ENCODE assay signal across 19 cellular contexts in the genomic region with DNA sequence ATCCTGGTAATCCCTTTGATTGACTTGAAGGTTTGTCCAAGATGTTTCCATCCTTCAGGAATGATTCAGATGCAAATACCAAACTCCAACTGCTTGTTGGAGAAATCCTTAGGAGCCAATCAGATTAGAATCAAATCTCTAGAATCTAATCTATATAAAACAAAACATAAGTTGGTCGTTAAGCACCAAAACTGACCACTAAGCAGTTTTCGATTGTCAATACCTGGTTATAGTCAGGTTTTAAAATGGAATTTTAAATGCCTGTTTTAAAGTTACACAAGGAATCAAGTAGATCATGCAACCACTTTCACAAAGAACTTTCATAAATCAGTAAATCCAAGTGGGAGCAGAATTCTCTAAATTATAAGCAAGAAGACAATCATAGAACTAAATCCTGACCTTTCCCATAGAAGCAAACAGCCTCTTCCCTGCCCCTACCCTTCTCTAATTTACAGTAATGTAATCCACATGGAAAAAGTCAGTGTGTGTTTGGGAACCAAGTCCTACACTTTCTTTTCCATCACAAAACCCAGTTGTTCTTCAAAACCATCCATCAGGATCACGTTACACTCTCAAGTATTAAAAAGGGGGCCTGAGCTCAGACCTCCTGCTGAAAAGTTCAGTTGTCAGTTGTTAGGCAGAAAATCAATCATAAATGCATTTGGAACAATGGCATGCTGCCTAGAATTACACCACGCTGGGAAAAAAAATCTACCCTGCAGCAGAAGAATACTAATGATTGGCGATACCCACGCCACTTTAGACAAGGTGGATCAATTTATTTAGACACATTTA.
DNase-seq lines count a peak whose midpoint lies in the region; ATAC-seq and TF ChIP-seq lines count a peak whose summit lies in the region.
"Had no signal": no experiment of that assay in that cellular context is flagged by ENCODE, and none has a peak within 500 bp of the region (broad histone marks: within the 10 kb centered on the region; RNA-seq: fewer than 3 reads in every experiment).

No MANE protein-coding gene starts in this region.

- H3K27ac Mint-ChIP-seq in activated naive CD8-positive, alpha-beta T cell treated with anti-CD3 and anti-CD28 coated beads for 36 hours = no peak overlapping the region
- H3K27ac Mint-ChIP-seq: activated CD8-positive, alpha-beta T cell treated with anti-CD3 and anti-CD28 coated beads, Interleukin-2, amount 10 ng/mL, durations not matched to agents 7 days and 5 days; activated naive CD4-positive, alpha-beta T cell treated with anti-CD3 and anti-CD28 coated beads for 36 hours; activated T-cell treated with anti-CD3 and anti-CD28 coated beads, Interleukin-2, amount 50 U/mL, for 24 hours; CD4-positive, alpha-beta memory T cell; T-helper 1 cell treated with Interleukin-12 subunit alpha and Interleukin-12 subunit beta and Interleukin-4 antibody, amounts not matched to agents 30 μg/mL and 1 μg/mL, for 36 hours had no signal

- no peak overlapping the region for H3K4me3 Mint-ChIP-seq in activated naive CD8-positive, alpha-beta T cell treated with anti-CD3 and anti-CD28 coated beads for 36 hours
- H3K4me3 Mint-ChIP-seq: activated CD8-positive, alpha-beta T cell treated with anti-CD3 and anti-CD28 coated beads, Interleukin-2, amount 10 ng/mL, durations not matched to agents 7 days and 5 days; activated naive CD4-positive, alpha-beta T cell treated with anti-CD3 and anti-CD28 coated beads for 36 hours; activated T-cell treated with anti-CD3 and anti-CD28 coated beads, Interleukin-2, amount 50 U/mL, for 24 hours; CD4-positive, alpha-beta memory T cell; T-helper 1 cell treated with Interleukin-12 subunit alpha and Interleukin-12 subunit beta and Interleukin-4 antibody, amounts not matched to agents 30 μg/mL and 1 μg/mL, for 36 hours had no signal

- peaks cover 10% of the 10 kb centered on the region for H3K9me3 Mint-ChIP-seq in activated naive CD8-positive, alpha-beta T cell treated with anti-CD3 and anti-CD28 coated beads for 36 hours

- H3K36me3 Mint-ChIP-seq in activated naive CD8-positive, alpha-beta T cell treated with anti-CD3 and anti-CD28 coated beads for 36 hours = no peaks in the 10 kb centered on the region
- H3K36me3 Mint-ChIP-seq: CD4-positive, alpha-beta memory T cell had no signal

- H3K4me1 Mint-ChIP-seq in activated naive CD8-positive, alpha-beta T cell treated with anti-CD3 and anti-CD28 coated beads for 36 hours = no peaks in the 10 kb centered on the region
- H3K4me1 Mint-ChIP-seq: CD4-positive, alpha-beta memory T cell had no signal

- H3K4me1 ChIP-seq in iPS-20b (ENCODE audit: insufficient read depth, low read length) = peaks cover 13% of the 10 kb centered on the region
- H3K4me1 ChIP-seq: vagina had no signal

- no peak overlapping the region for H3K27ac ChIP-seq in iPS-20b (ENCODE audit: low read length)
- H3K27ac ChIP-seq: vagina had no signal

- H3K9me3 ChIP-seq in iPS-20b (ENCODE audit: insufficient read depth, low read depth, low read length) = no peaks in the 10 kb centered on the region
- H3K9me3 ChIP-seq: vagina had no signal

- no peaks in the 10 kb centered on the region for H3K36me3 ChIP-seq in iPS-20b (ENCODE audit: insufficient read depth, low read depth, low read length)
- H3K36me3 ChIP-seq: vagina had no signal

- ATAC-seq in SK-N-SH treated with all-trans-retinoic acid at 6 μM for 48 hours (no peak), HG03039 (IDR thresholded peaks at IDR 0.05; ENCODE audit: unreplicated experiment) (no peak)
- ATAC-seq: activated CD8-positive, alpha-beta T cell treated with anti-CD3 and anti-CD28 coated beads, Interleukin-2, amount 10 ng/mL, durations not matched to agents 7 days and 5 days had no signal

- H3K4me3 ChIP-seq in iPS-20b (ENCODE audit: low read length) = peak overlapping the region; percentile 37
- H3K4me3 ChIP-seq: vagina had no signal

- DNase-seq in COR-L47 (lab: John Stamatoyannopoulos, UW) = peak; percentile 61
- peak; percentile 1 for DNase-seq in NCI-H1105 (lab: John Stamatoyannopoulos, UW)
- peak; percentile 75 for DNase-seq in NCI-H748 (lab: John Stamatoyannopoulos, UW; ENCODE audit: unreplicated experiment)
- no peak for DNase-seq in AML-193 (lab: John Stamatoyannopoulos, UW)
- DNase-seq in activated naive CD8-positive, alpha-beta T cell treated with anti-CD3 and anti-CD28 coated beads for 36 hours = no peak
- DNase-seq: activated CD8-positive, alpha-beta T cell treated with anti-CD3 and anti-CD28 coated beads, Interleukin-2, amount 10 ng/mL, durations not matched to agents 7 days and 5 days; activated naive CD4-positive, alpha-beta T cell treated with anti-CD3 and anti-CD28 coated beads for 36 hours; activated T-cell treated with anti-CD3 and anti-CD28 coated beads, Interleukin-2, amount 50 U/mL, for 24 hours; aorta; CD4-positive, alpha-beta memory T cell; DMS53; NCI-H1436 treated with DMSO at 0.1 percent for 48 hours; occipital lobe; stimulated activated CD4-positive, alpha-beta T cell treated with anti-CD3 and anti-CD28 coated beads, Interleukin-15, amount 100 ng/mL, for 24 hours had no signal

- no peak overlapping the region for H3K9ac ChIP-seq in iPS-20b (ENCODE audit: low read depth, low read length)

- no peaks in the 10 kb centered on the region for H3K27me3 Mint-ChIP-seq in activated naive CD8-positive, alpha-beta T cell treated with anti-CD3 and anti-CD28 coated beads for 36 hours
- H3K27me3 Mint-ChIP-seq: activated T-cell treated with anti-CD3 and anti-CD28 coated beads, Interleukin-2, amount 50 U/mL, for 24 hours; CD4-positive, alpha-beta memory T cell had no signal

- no peaks in the 10 kb centered on the region for H3K27me3 ChIP-seq in iPS-20b (ENCODE audit: insufficient read depth, low read length)
- H3K27me3 ChIP-seq: vagina had no signal

TF ChIP-seq in SK-N-SH treated with all-trans-retinoic acid at 6 μM for 48 hours, 23 proteins besides CTCF, POLR2A, EP300 and RAD21 (continues in another document):
- no peak for TF ChIP-seq PATZ1 (CRISPR knock-in tag; IDR thresholded peaks at IDR 0.05; ENCODE audit: borderline replicate concordance)
- no peak for TF ChIP-seq ZFP3 (CRISPR knock-in tag; IDR thresholded peaks at IDR 0.05)
- TF ChIP-seq TCF4 (CRISPR knock-in tag; IDR thresholded peaks at IDR 0.05; ENCODE audit: borderline replicate concordance) = no peak
- no peak for TF ChIP-seq GLIS3 (CRISPR knock-in tag; IDR thresholded peaks at IDR 0.05)
- no peak for TF ChIP-seq ISL1 (CRISPR knock-in tag; IDR thresholded peaks at IDR 0.05)
- TF ChIP-seq ZNF70 (CRISPR knock-in tag; IDR thresholded peaks at IDR 0.05) = no peak
- TF ChIP-seq ARNTL (CRISPR knock-in tag; IDR thresholded peaks at IDR 0.05; ENCODE audit: borderline replicate concordance, low read depth) = no peak
- no peak for TF ChIP-seq TOX (CRISPR knock-in tag; IDR thresholded peaks at IDR 0.05; ENCODE audit: borderline replicate concordance)
- no peak for TF ChIP-seq RARB (CRISPR knock-in tag; IDR thresholded peaks at IDR 0.05)
- TF ChIP-seq SNAI2 (CRISPR knock-in tag; IDR thresholded peaks at IDR 0.05) = no peak
- no peak for TF ChIP-seq ESRRG (CRISPR knock-in tag; IDR thresholded peaks at IDR 0.05)
- TF ChIP-seq POU6F1 (CRISPR knock-in tag; IDR thresholded peaks at IDR 0.05; ENCODE audit: borderline replicate concordance, low read depth) = no peak
- no peak for TF ChIP-seq ZNF565 (CRISPR knock-in tag; conservative IDR thresholded peaks at IDR 0.05; ENCODE audit: low read depth)

Comparison
In these comparisons a context has a peak if more than half of its experiments do, and no peak if none do; other contexts are left out.
1. DNase-seq: peak in COR-L47 (single experiment), NCI-H1105 (single experiment) and NCI-H748 (single experiment); none in AML-193 (0 of 2) and activated naive CD8-positive, alpha-beta T cell treated with anti-CD3 and anti-CD28 coated beads for 36 hours (single experiment).